ENCODE assay signal across 17 cellular contexts in the genomic region with DNA sequence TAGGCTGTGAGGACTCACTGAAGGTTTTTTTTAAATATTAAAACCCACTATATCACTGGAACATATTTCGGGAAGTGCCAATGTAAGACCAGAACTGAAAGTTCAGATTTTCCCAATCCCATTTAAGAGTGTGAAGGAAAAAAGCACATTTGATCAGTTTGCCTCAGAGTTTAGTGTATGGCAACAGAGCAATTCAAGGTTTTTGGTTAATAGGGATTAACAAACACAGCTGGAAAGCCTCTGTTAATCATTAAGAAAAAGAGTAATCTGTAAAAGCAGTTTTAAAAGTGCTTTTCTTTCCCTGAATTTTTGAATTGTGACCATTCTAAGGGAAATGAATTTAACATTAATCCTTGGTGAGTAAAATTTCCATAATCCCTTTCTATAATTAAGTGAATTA.
"Had no signal": no experiment of that assay in that cellular context is flagged by ENCODE, and none has a peak within 500 bp of the region (broad histone marks: within the 10 kb centered on the region; RNA-seq: fewer than 3 reads in every experiment).

No MANE protein-coding gene starts in this region.

- H3K27ac Mint-ChIP-seq: activated CD4-positive, alpha-beta memory T cell treated with anti-CD3 and anti-CD28 coated beads for 36 hours; activated naive CD8-positive, alpha-beta T cell treated with anti-CD3 and anti-CD28 coated beads for 36 hours; naive thymus-derived CD4-positive, alpha-beta T cell had no signal

- DNase-seq: activated CD4-positive, alpha-beta memory T cell treated with anti-CD3 and anti-CD28 coated beads for 36 hours; activated CD4-positive, CD25-positive, alpha-beta regulatory T cell treated with anti-CD3 and anti-CD28 coated beads, Interleukin-2, amount 50 U/mL, for 72 hours; activated gamma-delta T cell; activated naive CD8-positive, alpha-beta T cell treated with anti-CD3 and anti-CD28 coated beads for 36 hours; activated T-cell treated with anti-CD3 and anti-CD28 coated beads, Interleukin-2, amount 50 U/mL, for 48 hours; anterior cingulate cortex; dorsolateral prefrontal cortex; foreskin keratinocyte; heart left ventricle; islet precursor cell; lower lobe of right lung; naive thymus-derived CD4-positive, alpha-beta T cell; occipital lobe; stimulated activated CD4-positive, alpha-beta T cell treated with anti-CD3 and anti-CD28 coated beads, Interleukin-4, amount 100 ng/mL, for 4 hours; stomach had no signal

- FAIRE-seq: bronchial epithelial cell had no signal

- H3K4me3 Mint-ChIP-seq: activated CD4-positive, alpha-beta memory T cell treated with anti-CD3 and anti-CD28 coated beads for 36 hours; activated naive CD8-positive, alpha-beta T cell treated with anti-CD3 and anti-CD28 coated beads for 36 hours; naive thymus-derived CD4-positive, alpha-beta T cell had no signal

- ATAC-seq: foreskin keratinocyte; lower lobe of right lung; naive thymus-derived CD4-positive, alpha-beta T cell had no signal

- H3K36me3 ChIP-seq: heart left ventricle, lower lobe of right lung, stomach, vagina had no signal

- H3K4me1 Mint-ChIP-seq: activated naive CD8-positive, alpha-beta T cell treated with anti-CD3 and anti-CD28 coated beads for 36 hours; naive thymus-derived CD4-positive, alpha-beta T cell had no signal

- H3K4me3 ChIP-seq: lower lobe of right lung, stomach, vagina had no signal

- H3K27me3 ChIP-seq: dorsolateral prefrontal cortex, foreskin keratinocyte, heart left ventricle, stomach, vagina had no signal

- H3K9me3 Mint-ChIP-seq: activated CD4-positive, alpha-beta memory T cell treated with anti-CD3 and anti-CD28 coated beads for 36 hours; activated naive CD8-positive, alpha-beta T cell treated with anti-CD3 and anti-CD28 coated beads for 36 hours had no signal

- H3K36me3 Mint-ChIP-seq: activated CD4-positive, alpha-beta memory T cell treated with anti-CD3 and anti-CD28 coated beads for 36 hours; activated naive CD8-positive, alpha-beta T cell treated with anti-CD3 and anti-CD28 coated beads for 36 hours; naive thymus-derived CD4-positive, alpha-beta T cell had no signal

- H3K4me1 ChIP-seq: foreskin keratinocyte, lower lobe of right lung, stomach, vagina had no signal

- H3K27ac ChIP-seq: dorsolateral prefrontal cortex, foreskin keratinocyte, heart left ventricle, lower lobe of right lung, stomach, vagina had no signal
